Comparison of ENCODE assay signal across 24 cellular contexts in the genomic region with DNA sequence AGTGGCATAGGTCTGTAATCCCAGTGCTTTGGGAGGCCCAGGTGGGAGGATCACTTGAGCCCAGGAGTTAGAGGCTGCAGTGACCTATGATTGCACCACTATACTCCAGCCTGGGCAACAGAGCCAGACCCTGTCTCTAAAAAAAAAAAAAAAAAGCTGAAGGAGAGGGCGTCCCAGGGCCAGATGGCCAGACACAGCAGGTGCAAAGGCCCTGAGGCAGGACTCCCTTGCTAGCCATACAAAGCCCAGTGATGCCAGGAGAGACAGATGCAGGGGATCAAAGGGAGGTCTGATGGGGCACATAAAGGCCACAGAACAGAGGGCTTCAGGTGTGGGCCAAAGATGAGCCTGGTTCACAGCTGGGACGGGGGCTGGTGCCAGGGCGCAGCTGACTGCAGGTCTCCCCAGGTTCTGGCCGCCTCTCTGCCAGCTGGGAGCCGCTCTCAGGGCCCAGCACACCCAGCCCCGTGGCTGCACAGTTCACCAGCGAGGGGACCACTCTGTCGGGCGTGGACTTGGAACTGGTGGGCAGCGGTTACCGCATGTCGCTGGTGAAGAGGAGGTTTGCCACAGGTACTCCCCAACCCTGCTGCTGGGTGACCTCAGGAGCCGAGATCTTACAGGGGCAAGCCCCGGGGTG. TPM values are rescaled to one million over a fixed set of nuclear protein-coding genes. Genes with fewer than 3 reads are reported as not detected.
A peak's percentile ranks its signal among the peaks of the same experiment; 100 is the strongest.
DNase-seq lines count a peak whose midpoint lies in the region; ATAC-seq and TF ChIP-seq lines count a peak whose summit lies in the region.
"Had no signal": no experiment of that assay in that cellular context is flagged by ENCODE, and none has a peak within 500 bp of the region (broad histone marks: within the 10 kb centered on the region; RNA-seq: fewer than 3 reads in every experiment).

No MANE protein-coding gene starts in this region.

- intact Hi-C loops in naive thymus-derived CD4-positive, alpha-beta T cell (cut with micrococcal nuclease) = no loop called here

- H3K27ac ChIP-seq in HEK293 (ENCODE audit: extremely low read depth, low read depth, low read length) (no peak overlapping the region), VCaP (peak overlapping the region; percentile 52; the same call in 1 of the 2 replicates), osteoblast (ENCODE audit: low read depth, low read length) (no peak overlapping the region)
- H3K27ac ChIP-seq in naive thymus-derived CD4-positive, alpha-beta T cell (ENCODE audit: low read depth, low read length) = no peak overlapping the region
- H3K27ac ChIP-seq: BLaER1 treated with 17β-estradiol and CSF1 and Interleukin-3, amounts not matched to agents 10 nM and 100 nM; GM23248; HL-60 had no signal

- H3K36me3 ChIP-seq in HEK293 (ENCODE audit: control insufficient read depth in 2 of 2, insufficient read depth in 1 of 2, low read length in 2 of 2) (no peaks in the 10 kb centered on the region), osteoblast (ENCODE audit: insufficient read depth, low read length) (no peaks in the 10 kb centered on the region)
- peaks cover 0 to 53% (median 0%) of the 10 kb centered on the region in 3 experiments for H3K36me3 ChIP-seq in naive thymus-derived CD4-positive, alpha-beta T cell (ENCODE audit: control insufficient read depth in 2 of 3, insufficient read depth in 3 of 3, low read length in 3 of 3)

- H3K9me3 Mint-ChIP-seq in activated T-cell treated with anti-CD3 and anti-CD28 coated beads, Interleukin-2, amount 50 U/mL, for 24 hours = no peaks in the 10 kb centered on the region
- H3K9me3 Mint-ChIP-seq in activated T-cell treated with anti-CD3 and anti-CD28 coated beads, Interleukin-2, amount 50 U/mL, for 4 hours = no peaks in the 10 kb centered on the region
- peaks cover 0 to 2% (median 0%) of the 10 kb centered on the region in 11 donors for H3K9me3 Mint-ChIP-seq in naive thymus-derived CD4-positive, alpha-beta T cell
- H3K9me3 Mint-ChIP-seq: CD8-positive, alpha-beta memory T cell had no signal

- H3K27ac Mint-ChIP-seq in activated T-cell treated with anti-CD3 and anti-CD28 coated beads, Interleukin-2, amount 50 U/mL, for 24 hours = peak overlapping the region; percentile 22
- H3K27ac Mint-ChIP-seq in naive thymus-derived CD4-positive, alpha-beta T cell = peak overlapping the region in 2 of 9 donors; percentile 59 to 86
- H3K27ac Mint-ChIP-seq: B cell had no signal

- H3K27me3 ChIP-seq in osteoblast (ENCODE audit: insufficient read depth, low read length) = no peaks in the 10 kb centered on the region
- no peaks in the 10 kb centered on the region for H3K27me3 ChIP-seq in naive thymus-derived CD4-positive, alpha-beta T cell (ENCODE audit: control insufficient read depth in 2 of 2, insufficient read depth in 2 of 2, low read length in 2 of 2)
- H3K27me3 ChIP-seq: BLaER1 treated with 17β-estradiol and CSF1 and Interleukin-3, amounts not matched to agents 10 nM and 100 nM had no signal

- no peaks in the 10 kb centered on the region for H4K20me1 ChIP-seq in osteoblast (ENCODE audit: insufficient read depth, low read length)

- no peaks in the 10 kb centered on the region for H3K27me3 Mint-ChIP-seq in activated T-cell treated with anti-CD3 and anti-CD28 coated beads, Interleukin-2, amount 50 U/mL, for 24 hours
- H3K27me3 Mint-ChIP-seq in activated T-cell treated with anti-CD3 and anti-CD28 coated beads, Interleukin-2, amount 50 U/mL, for 4 hours (ENCODE audit: low read depth) = no peaks in the 10 kb centered on the region
- no peaks in the 10 kb centered on the region for H3K27me3 Mint-ChIP-seq in naive thymus-derived CD4-positive, alpha-beta T cell
- H3K27me3 Mint-ChIP-seq: B cell; CD8-positive, alpha-beta memory T cell had no signal

- H3K36me3 Mint-ChIP-seq in activated T-cell treated with anti-CD3 and anti-CD28 coated beads, Interleukin-2, amount 50 U/mL, for 24 hours (ENCODE audit: low read depth) = peaks cover 54% of the 10 kb centered on the region
- H3K36me3 Mint-ChIP-seq in activated T-cell treated with anti-CD3 and anti-CD28 coated beads, Interleukin-2, amount 50 U/mL, for 4 hours (ENCODE audit: insufficient read depth) = peaks cover 19% of the 10 kb centered on the region
- H3K36me3 Mint-ChIP-seq in naive thymus-derived CD4-positive, alpha-beta T cell = peaks cover 5 to 32% (median 18%) of the 10 kb centered on the region in 5 donors

- no peaks in the 10 kb centered on the region for H3K9me3 ChIP-seq in HEK293 (ENCODE audit: control insufficient read depth, insufficient read depth, low read depth, low read length)
- no peaks in the 10 kb centered on the region for H3K9me3 ChIP-seq in osteoblast (ENCODE audit: low read depth, low read length)
- H3K9me3 ChIP-seq in naive thymus-derived CD4-positive, alpha-beta T cell (ENCODE audit: control insufficient read depth in 2 of 3, low read length in 3 of 3) = no peaks in the 10 kb centered on the region
- H3K9me3 ChIP-seq: HAP-1 had no signal

- no peak overlapping the region for H3K4me2 ChIP-seq in osteoblast (ENCODE audit: insufficient read depth, low read length)
- H3K4me2 ChIP-seq: BLaER1 treated with 17β-estradiol and CSF1 and Interleukin-3, amounts not matched to agents 10 nM and 100 nM had no signal

- DNase-seq in activated T-cell treated with anti-CD3 and anti-CD28 coated beads, Interleukin-2, amount 50 U/mL, for 24 hours = no peak
- DNase-seq in activated T-cell treated with anti-CD3 and anti-CD28 coated beads, Interleukin-2, amount 50 U/mL, for 4 hours = no peak
- peak; percentile 61 for DNase-seq in osteoblast (ENCODE audit: insufficient read length, low spot score, missing footprints)
- no peak for DNase-seq in pons (ENCODE audit: low spot score)
- no peak for DNase-seq in naive thymus-derived CD4-positive, alpha-beta T cell
- DNase-seq in NCI-H2196 (lab: John Stamatoyannopoulos, UW; ENCODE audit: unreplicated experiment) = no peak
- DNase-seq: 8988T; CD8-positive, alpha-beta memory T cell; COR-L47; DMS153; DMS79; GDM1; GM23248 had no signal

- H3K4me1 ChIP-seq in HEK293 (ENCODE audit: control insufficient read depth, insufficient read depth, low read length) (peaks cover 4% of the 10 kb centered on the region; the same call in 1 of the 2 replicates), osteoblast (ENCODE audit: insufficient read depth, low read length) (no peaks in the 10 kb centered on the region)
- H3K4me1 ChIP-seq in naive thymus-derived CD4-positive, alpha-beta T cell (ENCODE audit: control insufficient read depth in 2 of 2, insufficient read depth in 2 of 2, low read length in 2 of 2) = peaks cover 5 to 19% of the 10 kb centered on the region in 2 donors

- no peak overlapping the region for H3K4me3 Mint-ChIP-seq in activated T-cell treated with anti-CD3 and anti-CD28 coated beads, Interleukin-2, amount 50 U/mL, for 24 hours
- H3K4me3 Mint-ChIP-seq in activated T-cell treated with anti-CD3 and anti-CD28 coated beads, Interleukin-2, amount 50 U/mL, for 4 hours = no peak overlapping the region
- no peak overlapping the region for H3K4me3 Mint-ChIP-seq in naive thymus-derived CD4-positive, alpha-beta T cell
- H3K4me3 Mint-ChIP-seq: B cell; CD8-positive, alpha-beta memory T cell had no signal

- H2AFZ ChIP-seq in osteoblast (ENCODE audit: low read length) = no peak overlapping the region
- H2AFZ ChIP-seq: GM23248 had no signal

- TF ChIP-seq CTCF in HEK293 (tag by site-specific recombination; IDR thresholded peaks at IDR 0.05) = no peak
- TF ChIP-seq CTCF in VCaP (conservative IDR thresholded peaks at IDR 0.05) = no peak
- TF ChIP-seq CTCF in osteoblast (IDR thresholded peaks at IDR 0.05; ENCODE audit: extremely low read depth, low read depth, low read length) = no peak

- POLR2A ChIA-PET in HEK293 (lab: Yijun Ruan, JAX) = no interaction called here
- POLR2A ChIA-PET in naive thymus-derived CD4-positive, alpha-beta T cell (lab: Charles Lee) = interaction anchor here (0.5 to 0.6 kb wide), 2 partner anchors 62 to 133 kb away, joined by 3 to 4 read pairs; no protein-coding TSS in a partner anchor

- ATAC-seq in activated T-cell treated with anti-CD3 and anti-CD28 coated beads, Interleukin-2, amount 50 U/mL, for 4 hours = no peak
- ATAC-seq in naive thymus-derived CD4-positive, alpha-beta T cell = no peak

- H3K4me1 Mint-ChIP-seq in activated T-cell treated with anti-CD3 and anti-CD28 coated beads, Interleukin-2, amount 50 U/mL, for 24 hours (ENCODE audit: low read depth) = peaks cover 29% of the 10 kb centered on the region
- peaks cover 24% of the 10 kb centered on the region for H3K4me1 Mint-ChIP-seq in activated T-cell treated with anti-CD3 and anti-CD28 coated beads, Interleukin-2, amount 50 U/mL, for 4 hours (ENCODE audit: low read depth)
- H3K4me1 Mint-ChIP-seq in naive thymus-derived CD4-positive, alpha-beta T cell = peaks cover 20 to 42% (median 35%) of the 10 kb centered on the region in 7 donors

- CTCF ChIA-PET in HEK293 (lab: Yijun Ruan, JAX) = no interaction called here
- CTCF ChIA-PET in naive thymus-derived CD4-positive, alpha-beta T cell (lab: Charles Lee) = interaction anchor here (0.6 kb wide), 1 partner anchor 51 kb away, joined by 6 read pairs; no protein-coding TSS in a partner anchor

- no peaks in the 10 kb centered on the region for H3K79me2 ChIP-seq in osteoblast (ENCODE audit: insufficient read depth, low read length)

- H3K4me3 ChIP-seq in HEK293 (ENCODE audit: low read depth, low read length) (no peak overlapping the region), osteoblast (ENCODE audit: insufficient read depth, low read length) (no peak overlapping the region)
- H3K4me3 ChIP-seq in naive thymus-derived CD4-positive, alpha-beta T cell (ENCODE audit: low read length) = no peak overlapping the region
- H3K4me3 ChIP-seq: BLaER1 treated with 17β-estradiol and CSF1 and Interleukin-3, amounts not matched to agents 10 nM and 100 nM; GM23248; HAP-1 had no signal

TF ChIP-seq in HEK293, 187 proteins besides CTCF, POLR2A, EP300 and RAD21 (continues in another document):
- no peak for TF ChIP-seq TRIM28 (IDR thresholded peaks at IDR 0.05; ENCODE audit: borderline replicate concordance, low read length)
- no peak for TF ChIP-seq ZNF548 (tag by site-specific recombination; IDR thresholded peaks at IDR 0.05)
- TF ChIP-seq ZNF571 (tag by site-specific recombination; IDR thresholded peaks at IDR 0.05) = no peak

RNA-seq across cellular contexts. Expression of a gene that starts 7.5 kb away (rescaled TPM):
- under 1 TPM; 0.38 to 0.52 (median 0.45) TPM for total RNA-seq in activated T-cell treated with anti-CD3 and anti-CD28 coated beads, Interleukin-2, amount 50 U/mL, for 4 hours
- not detected in 2 replicates for total RNA-seq in osteoblast
- total RNA-seq in naive thymus-derived CD4-positive, alpha-beta T cell = under 1 TPM in 2 of 5 experiments, not detected in 3; 0.53 to 0.96 TPM
- polyA plus RNA-seq in naive thymus-derived CD4-positive, alpha-beta T cell = 1 to 10 TPM in 1 of 2 donors, under 1 TPM in 1; 0.43 to 1.0 TPM
- total RNA-seq: A673; B cell; CD8-positive, alpha-beta memory T cell; GM23248; H4; HT1080 had no signal
- polyA plus RNA-seq: AG04450; CD8-positive, alpha-beta memory T cell; GM23248 had no signal

RNA-seq across cellular contexts. Expression of a gene that starts 33.9 kb away (rescaled TPM):
- 1 to 10 TPM; 8.1 to 9.4 (median 9.1) TPM for total RNA-seq in activated T-cell treated with anti-CD3 and anti-CD28 coated beads, Interleukin-2, amount 50 U/mL, for 4 hours
- total RNA-seq in osteoblast = not detected in 2 replicates
- total RNA-seq in naive thymus-derived CD4-positive, alpha-beta T cell = 10 to 100 TPM in 1 of 5 experiments, 1 to 10 TPM in 4; 5.5 to 11.1 (median 8.2) TPM
- polyA plus RNA-seq in naive thymus-derived CD4-positive, alpha-beta T cell = 1 to 10 TPM; 2.0 to 6.0 TPM
- total RNA-seq: A673, Daoy, GM23248, H4, HT1080 had no signal
- polyA plus RNA-seq: AG04450, GM23248 had no signal

RNA-seq across cellular contexts. Expression of a gene that starts 36.1 kb away (rescaled TPM):
- total RNA-seq in activated T-cell treated with anti-CD3 and anti-CD28 coated beads, Interleukin-2, amount 50 U/mL, for 4 hours = 10 to 100 TPM; 53.0 to 60.4 (median 56.2) TPM
- total RNA-seq in osteoblast = 0.72 TPM in 1 of 2 replicates, not detected in the other
- 100 to 1,000 TPM in 2 of 5 experiments, 10 to 100 TPM in 3; 73.2 to 107 (median 87.7) TPM for total RNA-seq in naive thymus-derived CD4-positive, alpha-beta T cell
- 10 to 100 TPM; 14.7 to 43.4 TPM for polyA plus RNA-seq in naive thymus-derived CD4-positive, alpha-beta T cell

Comparison
In these comparisons a context has a peak if more than half of its experiments do, and no peak if none do; other contexts are left out.
1. RNA of a gene that starts 36.1 kb away (total RNA-seq): 73.2 to 107 TPM in naive thymus-derived CD4-positive, alpha-beta T cell and 53.0 to 60.4 TPM in activated T-cell treated with anti-CD3 and anti-CD28 coated beads, Interleukin-2, amount 50 U/mL, for 4 hours; 0.72 TPM in osteoblast; every median in the first group is over 10 times any median in the second.